Comparison of ENCODE assay signal across 24 cellular contexts in the genomic region with DNA sequence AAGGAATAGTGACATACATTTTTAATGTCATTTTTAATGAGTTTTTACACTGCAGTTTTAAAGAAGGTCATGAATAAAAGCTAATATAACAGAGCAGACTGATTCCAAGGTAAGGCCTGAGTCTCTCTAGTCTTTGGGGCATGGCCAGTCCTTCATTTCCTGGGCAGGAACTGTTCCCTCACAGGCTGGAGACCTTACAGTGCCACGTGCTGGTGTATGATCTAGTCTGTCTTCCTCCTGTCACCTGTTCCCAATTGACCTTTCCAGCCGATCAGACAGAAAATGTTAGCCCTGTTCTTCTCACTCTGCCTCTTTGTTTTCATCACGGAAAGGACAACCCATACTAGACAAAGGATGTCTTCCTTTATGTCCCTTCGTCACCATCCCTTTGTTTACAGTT. TPM values are rescaled to one million over a fixed set of nuclear protein-coding genes. Genes with fewer than 3 reads are reported as not detected.
DNase-seq lines count a peak whose midpoint lies in the region; ATAC-seq, FAIRE-seq and TF ChIP-seq lines count a peak whose summit lies in the region.
"Had no signal": no experiment of that assay in that cellular context is flagged by ENCODE, and none has a peak within 500 bp of the region (broad histone marks: within the 10 kb centered on the region; RNA-seq: fewer than 3 reads in every experiment).

No MANE protein-coding gene starts in this region.

- H3K79me2 ChIP-seq in K562 (ENCODE audit: control insufficient read depth, insufficient read depth, low read length), result no peaks in the 10 kb centered on the region

- FAIRE-seq in K562 (lab: Jason Lieb, UNC) (peak; percentile 11), frontal cortex (lab: Jason Lieb, UNC) (no peak)
- FAIRE-seq: HTR-8/SVneo, RCC 7860 had no signal

- TF ChIP-seq RAD21 in K562 (CRISPR knock-in tag; conservative IDR thresholded peaks at IDR 0.05 in 1 of 2, IDR thresholded peaks at IDR 0.05 in 1 of 2), result no peak

- no peaks in the 10 kb centered on the region for H3K9me3 ChIP-seq in K562 (replicated peaks; ENCODE audit: control insufficient read depth, insufficient read depth, low read depth, low read length)
- H3K9me3 ChIP-seq: BLaER1 treated with 17β-estradiol and CSF1 and Interleukin-3, amounts not matched to agents 10 nM and 100 nM; MG63; SK-N-SH had no signal

- in situ Hi-C loops in K562 (cut with MboI), result no loop called here

- peaks cover 0 to 14% of the 10 kb centered on the region in 2 experiments; a peak in 3 of 5 replicates for H3K4me1 ChIP-seq in K562 (replicated peaks in 1 of 2; ENCODE audit: control insufficient read depth in 2 of 2, insufficient read depth in 2 of 2, low read length in 2 of 2)

- CTCF ChIA-PET in Calu3 (lab: Charles Lee) (no interaction called here), K562 (lab: Yijun Ruan, JAX; ENCODE audit: low intra/inter-chr PET ratio) (no interaction called here)

- DNase-seq in Calu3, result no peak
- DNase-seq in NCI-H146 (lab: John Stamatoyannopoulos, UW), result peak; percentile 32
- DNase-seq in K562 (ENCODE audit: extremely low read depth in 1 of 4, low spot score in 3 of 4), result no peak
- peak; percentile 15 for DNase-seq in retina
- no peak for DNase-seq in naive thymus-derived CD8-positive, alpha-beta T cell
- DNase-seq in stimulated activated CD8-positive, alpha-beta memory T cell treated with anti-CD3 and anti-CD28 coated beads, Interleukin-4, amount 100 ng/mL, for 48 hours, result no peak
- no peak for DNase-seq in frontal cortex (ENCODE audit: low spot score in 2 of 2)
- DNase-seq: CD8-positive, alpha-beta memory T cell; DMS79; HCEC 1CT; Kasumi-1; MG63; NCI-H1092; NCI-H1436 treated with DMSO at 0.1 percent for 48 hours; NCI-H2081; NCI-H2171 treated with DMSO at 0.1 percent for 48 hours; NCI-H446; NCI-H526 treated with DMSO at 0.1 percent for 48 hours; SK-N-SH had no signal

- H4K20me1 ChIP-seq in K562 (replicated peaks; ENCODE audit: control insufficient read depth, insufficient read depth, low read length), result no peaks in the 10 kb centered on the region

- no peak overlapping the region for H3K4me3 ChIP-seq in K562
- H3K4me3 ChIP-seq: BLaER1 treated with 17β-estradiol and CSF1 and Interleukin-3, amounts not matched to agents 10 nM and 100 nM; MG63 had no signal

- POLR2A ChIA-PET in K562 (lab: Yijun Ruan, JAX), result no interaction called here
- POLR2A ChIA-PET in naive thymus-derived CD8-positive, alpha-beta T cell (lab: Charles Lee), result interaction anchor here (0.9 kb wide), 1 partner anchor 13 kb away, joined by 3 read pairs; no protein-coding TSS in a partner anchor

- TF ChIP-seq EP300 in K562 (IDR thresholded peaks at IDR 0.05; ENCODE audit: low read length), result no peak

- no peak overlapping the region for H3K9ac ChIP-seq in K562 (ENCODE audit: insufficient read depth in 1 of 2, low read depth in 2 of 2, low read length in 2 of 2)
- H3K9ac ChIP-seq: BLaER1 treated with 17β-estradiol and CSF1 and Interleukin-3, amounts not matched to agents 10 nM and 100 nM; SK-N-SH had no signal

- peaks cover 24% of the 10 kb centered on the region for H3K4me1 Mint-ChIP-seq in Calu3 (ENCODE audit: low read depth, unreplicated experiment)
- H3K4me1 Mint-ChIP-seq in naive thymus-derived CD8-positive, alpha-beta T cell, result peaks cover 8 to 28% (median 13%) of the 10 kb centered on the region in 4 donors

- no peak overlapping the region for H3K4me2 ChIP-seq in K562 (ENCODE audit: insufficient read depth, low read length)
- H3K4me2 ChIP-seq: BLaER1 treated with 17β-estradiol and CSF1 and Interleukin-3, amounts not matched to agents 10 nM and 100 nM; SK-N-SH had no signal

- TF ChIP-seq POLR2A in K562 (conservative IDR thresholded peaks at IDR 0.05), result no peak

- ATAC-seq in K562, result no peak
- ATAC-seq in naive thymus-derived CD8-positive, alpha-beta T cell, result no peak
- ATAC-seq: Right ventricle myocardium inferior had no signal

- TF ChIP-seq CTCF in Calu3 (IDR thresholded peaks at IDR 0.05; ENCODE audit: unreplicated experiment) (no peak), K562 (IDR thresholded peaks at IDR 0.05 in 2 of 3, conservative IDR thresholded peaks at IDR 0.05 in 1 of 3; ENCODE audit: insufficient read depth in 2 of 3, low read depth in 1 of 3, low read length in 3 of 3) (no peak)

- peak overlapping the region; percentile 14 for H3K27ac Mint-ChIP-seq in Calu3 (ENCODE audit: unreplicated experiment)
- peak overlapping the region in 4 of 10 donors; percentile 1 to 63 (median 20) for H3K27ac Mint-ChIP-seq in naive thymus-derived CD8-positive, alpha-beta T cell

- no peak overlapping the region for H2AFZ ChIP-seq in K562 (ENCODE audit: low read depth, low read length)

- intact Hi-C loops in Calu3 (cut with micrococcal nuclease; ENCODE audit: unreplicated experiment), result no loop called here
- intact Hi-C loops in K562 (cut with micrococcal nuclease), result no loop called here

- WGBS in K562 (ENCODE audit: insufficient coverage, low coverage, missing lambda C conversion rate), result 94% methylated on average over 4 of the region's 4 CpGs

- H3K36me3 ChIP-seq in K562 (ENCODE audit: control insufficient read depth, insufficient read depth, low read length), result peaks cover 38% of the 10 kb centered on the region; the same call in 2 of the 3 replicates

- H3K36me3 Mint-ChIP-seq in Calu3 (ENCODE audit: insufficient read depth, unreplicated experiment), result peaks cover 46% of the 10 kb centered on the region
- H3K36me3 Mint-ChIP-seq in naive thymus-derived CD8-positive, alpha-beta T cell, result peaks cover 9 to 85% (median 22%) of the 10 kb centered on the region in 3 donors

- no peaks in the 10 kb centered on the region for H3K27me3 Mint-ChIP-seq in Calu3 (ENCODE audit: unreplicated experiment)
- H3K27me3 Mint-ChIP-seq in naive thymus-derived CD8-positive, alpha-beta T cell, result no peaks in the 10 kb centered on the region
- H3K27me3 Mint-ChIP-seq: CD8-positive, alpha-beta memory T cell; IgD-negative memory B cell had no signal

- no peak overlapping the region; the same call in 2 of the 3 replicates for H3K27ac ChIP-seq in K562 (ENCODE audit: extremely low read depth, low read depth, low read length)
- H3K27ac ChIP-seq: BLaER1 treated with 17β-estradiol and CSF1 and Interleukin-3, amounts not matched to agents 10 nM and 100 nM had no signal

- no peaks in the 10 kb centered on the region for H3K27me3 ChIP-seq in K562 (ENCODE audit: control insufficient read depth in 2 of 2, insufficient read depth in 2 of 2, low read length in 2 of 2)
- H3K27me3 ChIP-seq: BLaER1 treated with 17β-estradiol and CSF1 and Interleukin-3, amounts not matched to agents 10 nM and 100 nM; MG63 had no signal

- no peaks in the 10 kb centered on the region for H3K9me1 ChIP-seq in K562 (ENCODE audit: control insufficient read depth, insufficient read depth, low read length)

- no peaks in the 10 kb centered on the region for H3K9me3 Mint-ChIP-seq in Calu3 (ENCODE audit: low read depth, unreplicated experiment)
- H3K9me3 Mint-ChIP-seq in naive thymus-derived CD8-positive, alpha-beta T cell, result no peaks in the 10 kb centered on the region
- H3K9me3 Mint-ChIP-seq: CD8-positive, alpha-beta memory T cell; IgD-negative memory B cell had no signal

- no peak overlapping the region for H3K4me3 Mint-ChIP-seq in Calu3 (ENCODE audit: low read depth, unreplicated experiment)
- no peak overlapping the region for H3K4me3 Mint-ChIP-seq in naive thymus-derived CD8-positive, alpha-beta T cell
- H3K4me3 Mint-ChIP-seq: CD8-positive, alpha-beta memory T cell; IgD-negative memory B cell had no signal

- no TSS peak for BruUV-seq in Calu3 (replicated peaks; lab: Mats Ljungman, UMichigan)
- BruUV-seq in K562 (replicated peaks; lab: Mats Ljungman, UMichigan), result no TSS peak

TF ChIP-seq in K562, 482 proteins besides CTCF, POLR2A, EP300 and RAD21 (continues in another document):
- no peak for TF ChIP-seq C11orf30 (IDR thresholded peaks at IDR 0.05; ENCODE audit: low read depth)
- no peak for TF ChIP-seq CBFB (CRISPR knock-in tag; IDR thresholded peaks at IDR 0.05)
- TF ChIP-seq ZNF586 (CRISPR knock-in tag; conservative IDR thresholded peaks at IDR 0.05), result no peak
- no peak for TF ChIP-seq ZBTB33 (CRISPR knock-in tag; IDR thresholded peaks at IDR 0.05)

RNA-seq across cellular contexts. Expression of gene ZCCHC2, which starts 33.6 kb away (rescaled TPM):
- total RNA-seq in Calu3 (2022), result 43.5 and 61.4 TPM in 2 replicates
- 12.9 and 18.0 TPM in 2 replicates for total RNA-seq in K562 (2011; cell fraction: chromatin; rRNA removed; ENCODE audit: low replicate concordance)
- total RNA-seq in K562 (2011; cell fraction: nucleolus; rRNA removed), result 12.3 and 12.5 TPM in 2 replicates
- 12.9 and 13.4 TPM in 2 replicates for total RNA-seq in K562 (2011; cell fraction: nucleoplasm; rRNA removed)
- total RNA-seq in K562 (2014; rRNA removed), result 6.0 and 6.5 TPM in 2 replicates
- total RNA-seq in K562 (2014; rRNA removed; fragmentation: Illumina TruSeq; extraction: Trizol), result 4.9 and 5.7 TPM in 2 replicates
- total RNA-seq in K562 (2015; rRNA removed; fragmentation: Illumina TruSeq; extraction: Trizol), result 6.3 and 6.9 TPM in 2 replicates
- 8.5 and 9.2 TPM in 2 replicates for total RNA-seq in K562 (2021)
- polyA plus RNA-seq in K562 (2011; rRNA removed), result 7.7 and 8.4 TPM in 2 replicates
- polyA plus RNA-seq in K562 (2011; cell fraction: cytosol; rRNA removed), result 6.8 and 9.9 TPM in 2 replicates
- 11.9 and 15.4 TPM in 2 replicates for polyA plus RNA-seq in K562 (2011; cell fraction: nucleus; rRNA removed)
- 3.8 and 5.1 TPM in 2 replicates for polyA plus RNA-seq in K562 (2012)
- polyA plus RNA-seq in K562 (2014; fragmentation: Illumina TruSeq; extraction: Trizol), result 5.3 and 7.1 TPM in 2 replicates
- 1 to 10 TPM; 1.0 to 1.9 TPM for polyA plus RNA-seq in K562 (2014; fragmentation: Nextera tagmentation; extraction: Ambion mirVana)
- 3.7 and 7.2 TPM in 2 replicates for polyA plus RNA-seq in K562 (2014; rRNA removed)
- 16.3 and 18.6 TPM in 2 replicates for polyA minus RNA-seq in K562 (2011; rRNA and poly(A)+ RNA removed)
- polyA minus RNA-seq in K562 (2011; cell fraction: cytosol; rRNA and poly(A)+ RNA removed), result 6.6 and 10.0 TPM in 2 replicates
- polyA minus RNA-seq in K562 (2011; cell fraction: nucleus; rRNA and poly(A)+ RNA removed), result 11.2 and 20.2 TPM in 2 replicates
- total RNA-seq in naive thymus-derived CD8-positive, alpha-beta T cell, result 10 to 100 TPM; 53.9 to 55.8 TPM
- 1 to 10 TPM; 1.8 to 2.6 (median 2.6) TPM for polyA plus RNA-seq in naive thymus-derived CD8-positive, alpha-beta T cell
- total RNA-seq in frontal cortex, result 13.5 TPM

Comparison
In these comparisons a context has a peak if more than half of its experiments do, and no peak if none do; other contexts are left out.
1. DNase-seq: peak in NCI-H146 (single experiment) and retina (single experiment); none in Calu3 (single experiment), K562 (0 of 4), naive thymus-derived CD8-positive, alpha-beta T cell (0 of 10), stimulated activated CD8-positive, alpha-beta memory T cell treated with anti-CD3 and anti-CD28 coated beads, Interleukin-4, amount 100 ng/mL, for 48 hours (single experiment) and frontal cortex (0 of 2).